8 cellular contexts compared by ENCODE assay signal in genomic region chr1:228377664-228378452, GRCh38. TPM values are rescaled to one million over a fixed set of nuclear protein-coding genes. Genes with fewer than 3 reads are reported as not detected.
A peak's percentile ranks its signal among the peaks of the same experiment; 100 is the strongest.
DNase-seq lines count a peak whose midpoint lies in the region; ATAC-seq, FAIRE-seq and TF ChIP-seq lines count a peak whose summit lies in the region.

No MANE protein-coding gene starts in this region.

- H3K27ac ChIP-seq in CD8-positive, alpha-beta T cell (ENCODE audit: low read depth, low read length) = no peak overlapping the region
- H3K27ac ChIP-seq in PC-3 (ENCODE audit: low read length) (no peak overlapping the region), endothelial cell of umbilical vein (ENCODE audit: insufficient read depth, low read depth, low read length) (no peak overlapping the region), neural cell (ENCODE audit: low read length) (no peak overlapping the region)

- BruUV-seq in PC-3 (replicated peaks; lab: Mats Ljungman, UMichigan) (no TSS peak), endothelial cell of umbilical vein (replicated peaks; lab: Mats Ljungman, UMichigan) (no TSS peak)

- H3K9me3 ChIP-seq in CD8-positive, alpha-beta T cell (ENCODE audit: low read length) = no peaks in the 10 kb centered on the region
- no peaks in the 10 kb centered on the region for H3K9me3 ChIP-seq in PC-3 (ENCODE audit: low read length)
- H3K9me3 ChIP-seq in endothelial cell of umbilical vein (replicated peaks; ENCODE audit: control insufficient read depth, insufficient read depth, low read length) = no peaks in the 10 kb centered on the region
- H3K9me3 ChIP-seq in neural cell (ENCODE audit: low read length) = no peaks in the 10 kb centered on the region
- no peaks in the 10 kb centered on the region for H3K9me3 ChIP-seq in MG63

- H4K20me1 ChIP-seq in PC-3 (ENCODE audit: low read length) (no peaks in the 10 kb centered on the region), endothelial cell of umbilical vein (replicated peaks; ENCODE audit: control insufficient read depth, extremely low read depth, insufficient read depth, low read length) (no peaks in the 10 kb centered on the region), neural cell (ENCODE audit: insufficient read depth) (no peaks in the 10 kb centered on the region)

- H3K4me2 ChIP-seq in PC-3 (ENCODE audit: low read length) = peak overlapping the region; percentile 80
- no peak overlapping the region for H3K4me2 ChIP-seq in endothelial cell of umbilical vein (ENCODE audit: insufficient read depth, low read length)
- H3K4me2 ChIP-seq in neural cell (ENCODE audit: low read length) = no peak overlapping the region

- intact Hi-C loops in CD8-positive, alpha-beta T cell (cut with DNase I, micrococcal nuclease) = loop anchor here (1.0 kb wide), 1 partner anchor 137 kb away; no protein-coding TSS in a partner anchor
- intact Hi-C loops in PC-3 (cut with micrococcal nuclease) = loop anchor here (2.0 kb wide), 1 partner anchor 79 kb away; a partner anchor contains a TSS
- intact Hi-C loops in endothelial cell of umbilical vein (cut with micrococcal nuclease) = loop anchor here (2.0 kb wide), 1 partner anchor 137 kb away; no protein-coding TSS in a partner anchor

- no peaks in the 10 kb centered on the region for H3K9me3 Mint-ChIP-seq in CD8-positive, alpha-beta T cell

- peaks cover 4% of the 10 kb centered on the region for H3K4me1 ChIP-seq in CD8-positive, alpha-beta T cell (ENCODE audit: insufficient read depth, low read length)
- H3K4me1 ChIP-seq in PC-3 (ENCODE audit: insufficient read depth, low read length) = peaks cover 19% of the 10 kb centered on the region
- peaks cover 5% of the 10 kb centered on the region for H3K4me1 ChIP-seq in endothelial cell of umbilical vein (ENCODE audit: control insufficient read depth, extremely low read depth, insufficient read depth, low read length)

- H3K79me2 ChIP-seq in PC-3 (ENCODE audit: low read length) (no peaks in the 10 kb centered on the region), endothelial cell of umbilical vein (ENCODE audit: control insufficient read depth, insufficient read depth, low read length) (no peaks in the 10 kb centered on the region), neural cell (replicated peaks; ENCODE audit: insufficient read depth, low read length) (no peaks in the 10 kb centered on the region)

- TF ChIP-seq EP300 in neural cell (conservative IDR thresholded peaks at IDR 0.05; ENCODE audit: poor library complexity, severe bottlenecking) = no peak

- peaks cover 13% of the 10 kb centered on the region for H3K27me3 Mint-ChIP-seq in CD8-positive, alpha-beta T cell (ENCODE audit: low read depth)

- no peak overlapping the region for H3K27ac Mint-ChIP-seq in CD8-positive, alpha-beta T cell

- CTCF ChIA-PET in CD8-positive, alpha-beta T cell (lab: Charles Lee) = no interaction called here
- CTCF ChIA-PET in PC-3 (lab: Charles Lee) = interaction anchor here (0.5 kb wide), 1 partner anchor 81 kb away, joined by 7 read pairs; no protein-coding TSS in a partner anchor
- CTCF ChIA-PET in endothelial cell of umbilical vein (lab: Charles Lee) = interaction anchor here (1.0 kb wide), 4 partner anchors 12 to 378 kb away, joined by 3 to 4 read pairs (median 4); no protein-coding TSS in a partner anchor

- 0 out of 2 replicates have a peak overlapping the region, but pooled peaks have one; percentile 30 for H3K9ac ChIP-seq in PC-3 (ENCODE audit: low read length)
- no peak overlapping the region for H3K9ac ChIP-seq in endothelial cell of umbilical vein (replicated peaks; ENCODE audit: extremely low read depth, insufficient read depth, low read length)
- H3K9ac ChIP-seq in neural cell (ENCODE audit: low read length) = peak overlapping the region; percentile 67

- FAIRE-seq in endothelial cell of umbilical vein (lab: Jason Lieb, UNC) = no peak

- TF ChIP-seq POLR2A in endothelial cell of umbilical vein (IDR thresholded peaks at IDR 0.05; ENCODE audit: low read depth, low read length) = no peak

- H3K4me1 Mint-ChIP-seq in CD8-positive, alpha-beta T cell (ENCODE audit: low read depth) = peaks cover 10% of the 10 kb centered on the region

- no peaks in the 10 kb centered on the region for H3K36me3 ChIP-seq in CD8-positive, alpha-beta T cell (ENCODE audit: insufficient read depth, low read length)
- no peaks in the 10 kb centered on the region for H3K36me3 ChIP-seq in PC-3 (ENCODE audit: low read depth, low read length)
- H3K36me3 ChIP-seq in endothelial cell of umbilical vein (ENCODE audit: control insufficient read depth in 2 of 2, extremely low read depth in 1 of 2, insufficient read depth in 2 of 2, low read length in 2 of 2) = no peaks in the 10 kb centered on the region
- H3K36me3 ChIP-seq in neural cell (ENCODE audit: insufficient read depth, low read length) = no peaks in the 10 kb centered on the region
- H3K36me3 ChIP-seq in MG63 = no peaks in the 10 kb centered on the region

- peak overlapping the region; percentile 47 for H3K4me3 Mint-ChIP-seq in CD8-positive, alpha-beta T cell

- peak overlapping the region; percentile 49; the same call in 1 of the 2 replicates for H2AFZ ChIP-seq in PC-3 (ENCODE audit: low read length)
- peak overlapping the region; percentile 13 for H2AFZ ChIP-seq in endothelial cell of umbilical vein (ENCODE audit: low read depth, low read length)
- no peak overlapping the region for H2AFZ ChIP-seq in neural cell (ENCODE audit: low read depth, low read length)

- H3K9me2 ChIP-seq in PC-3 (replicated peaks; ENCODE audit: low read length) = no peaks in the 10 kb centered on the region
- no peaks in the 10 kb centered on the region for H3K9me2 ChIP-seq in neural cell (ENCODE audit: insufficient read depth, low read length)

- H3K27me3 ChIP-seq in CD8-positive, alpha-beta T cell (ENCODE audit: insufficient read depth, low read length) = no peaks in the 10 kb centered on the region
- H3K27me3 ChIP-seq in PC-3 (ENCODE audit: low read length) (no peaks in the 10 kb centered on the region), endothelial cell of umbilical vein (ENCODE audit: control insufficient read depth in 2 of 2, insufficient read depth in 2 of 2, low read length in 2 of 2) (peaks cover 7 to 9% of the 10 kb centered on the region in 2 experiments), neural cell (ENCODE audit: insufficient read depth, low read depth, low read length) (peaks cover 17% of the 10 kb centered on the region), MG63 (no peaks in the 10 kb centered on the region)

- ATAC-seq in CD8-positive, alpha-beta T cell = peak; percentile 51
- peak; percentile 63 for ATAC-seq in PC-3
- no peak for ATAC-seq in GM18907 (IDR thresholded peaks at IDR 0.05; ENCODE audit: unreplicated experiment)

- dilution Hi-C loops in endothelial cell of umbilical vein (cut with MboI; ENCODE audit: extremely low pct_ligation_motif_present, low sequenced_read_pairs) = no loop called here

- no peaks in the 10 kb centered on the region for H3K9me1 ChIP-seq in endothelial cell of umbilical vein (replicated peaks; ENCODE audit: control insufficient read depth, extremely low read depth, insufficient read depth, low read length)

- H3K36me3 Mint-ChIP-seq in CD8-positive, alpha-beta T cell = no peaks in the 10 kb centered on the region

- TF ChIP-seq RAD21 in neural cell (conservative IDR thresholded peaks at IDR 0.05) = no peak

- peak in 1 of 7 experiments; percentile 3 for DNase-seq in CD8-positive, alpha-beta T cell
- DNase-seq in PC-3 (peak; percentile 17), endothelial cell of umbilical vein (ENCODE audit: low read depth, low spot score) (no peak), LoVo (ENCODE audit: low spot score) (no peak), MG63 (no peak), NCI-H128 (lab: John Stamatoyannopoulos, UW; ENCODE audit: unreplicated experiment) (no peak)

- no peak overlapping the region for H3K4me3 ChIP-seq in CD8-positive, alpha-beta T cell (ENCODE audit: low read depth, low read length)
- peak overlapping the region; percentile 60 for H3K4me3 ChIP-seq in PC-3 (ENCODE audit: low read length)
- H3K4me3 ChIP-seq in endothelial cell of umbilical vein (replicated peaks in 1 of 3; ENCODE audit: insufficient read depth in 1 of 3, low read depth in 1 of 3, low read length in 3 of 3) = peak overlapping the region in 1 of 3 experiments; percentile 14
- H3K4me3 ChIP-seq in neural cell (ENCODE audit: low read length) = peak overlapping the region; percentile 76
- no peak overlapping the region for H3K4me3 ChIP-seq in MG63

- no peak for TF ChIP-seq CTCF in CD8-positive, alpha-beta T cell (IDR thresholded peaks at IDR 0.05)
- TF ChIP-seq CTCF in PC-3 (conservative IDR thresholded peaks at IDR 0.05; ENCODE audit: low read depth, low read length) = no peak
- no peak for TF ChIP-seq CTCF in endothelial cell of umbilical vein (IDR thresholded peaks at IDR 0.05; ENCODE audit: extremely low read depth in 1 of 2, insufficient read depth in 1 of 2, low read depth in 1 of 2, low read length in 2 of 2)
- no peak for TF ChIP-seq CTCF in neural cell (IDR thresholded peaks at IDR 0.05; ENCODE audit: poor library complexity, severe bottlenecking)

- POLR2A ChIA-PET in CD8-positive, alpha-beta T cell (lab: Charles Lee) = no interaction called here
- POLR2A ChIA-PET in PC-3 (lab: Charles Lee; ENCODE audit: unreplicated experiment) (no interaction called here), endothelial cell of umbilical vein (lab: Charles Lee) (no interaction called here)

- H3F3A ChIP-seq in PC-3 (ENCODE audit: low read length, unreplicated experiment) (no peaks in the 10 kb centered on the region), neural cell (ENCODE audit: insufficient read depth, low read length, poor library complexity, severe bottlenecking) (no peaks in the 10 kb centered on the region)

RNA-seq across cellular contexts. Expression of gene TRIM11, which starts 28.8 kb away (rescaled TPM):
- 10 to 100 TPM; 36.6 to 40.3 TPM for total RNA-seq in CD8-positive, alpha-beta T cell
- total RNA-seq in PC-3 (2014; rRNA removed) (48.3 and 94.6 TPM in 2 replicates), endothelial cell of umbilical vein (25.2 and 28.8 TPM in 2 replicates)
- polyA plus RNA-seq in endothelial cell of umbilical vein (11.5 and 11.7 TPM in 2 replicates), neural cell (25.1 and 28.5 TPM in 2 replicates)
- polyA plus RNA-seq in endothelial cell of umbilical vein (2011; cell fraction: cytosol; rRNA removed) = 6.5 and 9.0 TPM in 2 replicates
- polyA plus RNA-seq in endothelial cell of umbilical vein (2011; cell fraction: nucleus; rRNA removed) = 24.3 and 26.2 TPM in 2 replicates
- 9.5 and 10.3 TPM in 2 replicates for polyA plus RNA-seq in endothelial cell of umbilical vein (2012)
- polyA minus RNA-seq in endothelial cell of umbilical vein (13.9 and 14.6 TPM in 2 replicates), neural cell (34.5 and 38.5 TPM in 2 replicates)
- polyA minus RNA-seq in endothelial cell of umbilical vein (2011; cell fraction: cytosol; rRNA and poly(A)+ RNA removed) = 12.6 TPM
- 14.3 and 17.3 TPM in 2 replicates for polyA minus RNA-seq in endothelial cell of umbilical vein (2011; cell fraction: nucleus; rRNA and poly(A)+ RNA removed)
- total RNA-seq in MG63 (2014; rRNA removed; shearing (Covaris generic); ENCODE audit: low replicate concordance) = 36.5 and 44.3 TPM in 2 replicates

RNA-seq across cellular contexts. Expression of gene TRIM17, which starts 38.8 kb away (rescaled TPM):
- total RNA-seq in CD8-positive, alpha-beta T cell = 1 to 10 TPM; 1.1 to 1.4 TPM
- not detected in 2 replicates for total RNA-seq in PC-3 (2014; rRNA removed)
- not detected in 2 replicates for total RNA-seq in endothelial cell of umbilical vein
- not detected in 2 replicates for polyA plus RNA-seq in endothelial cell of umbilical vein
- polyA plus RNA-seq in endothelial cell of umbilical vein (2011; cell fraction: cytosol; rRNA removed) = not detected in 2 replicates
- polyA plus RNA-seq in endothelial cell of umbilical vein (2011; cell fraction: nucleus; rRNA removed) = not detected in 2 replicates
- polyA plus RNA-seq in endothelial cell of umbilical vein (2012) = 0.09 and 0.14 TPM in 2 replicates
- not detected in 2 replicates for polyA minus RNA-seq in endothelial cell of umbilical vein
- not detected for polyA minus RNA-seq in endothelial cell of umbilical vein (2011; cell fraction: cytosol; rRNA and poly(A)+ RNA removed)
- not detected in 2 replicates for polyA minus RNA-seq in endothelial cell of umbilical vein (2011; cell fraction: nucleus; rRNA and poly(A)+ RNA removed)
- 0.14 TPM in 1 of 2 replicates, not detected in the other for polyA plus RNA-seq in neural cell
- polyA minus RNA-seq in neural cell = 0.49 TPM in 1 of 2 replicates, not detected in the other
- total RNA-seq in MG63 (2014; rRNA removed; shearing (Covaris generic); ENCODE audit: low replicate concordance) = not detected in 2 replicates

Comparison
In these comparisons a context has a peak if more than half of its experiments do, and no peak if none do; other contexts are left out.
1. H3K4me3 ChIP-seq: peak in PC-3 (single experiment) and neural cell (single experiment); none in CD8-positive, alpha-beta T cell (single experiment) and MG63 (single experiment).